ENCODE assay signal across 9 cellular contexts in the genomic region with DNA sequence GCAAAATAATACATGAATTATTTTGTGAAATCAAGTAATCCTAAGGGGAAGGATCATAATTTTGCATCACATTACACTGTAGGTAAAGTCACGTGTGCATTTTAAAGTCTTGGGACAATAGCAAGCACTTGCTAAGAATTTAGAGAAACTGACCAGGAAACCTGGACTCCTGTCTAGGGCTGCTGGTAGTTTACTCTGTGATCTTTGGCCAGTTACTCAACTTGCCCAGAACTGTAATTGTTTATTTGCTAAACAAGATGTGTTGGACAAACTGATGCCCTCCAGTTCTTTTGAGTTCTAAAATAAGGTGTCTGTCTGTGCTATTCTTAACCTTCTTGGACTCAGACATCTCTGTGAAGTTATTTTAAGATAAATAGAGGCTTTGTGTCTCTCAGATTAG.
"Had no signal": no experiment of that assay in that cellular context is flagged by ENCODE, and none has a peak within 500 bp of the region (broad histone marks: within the 10 kb centered on the region; RNA-seq: fewer than 3 reads in every experiment).

No MANE protein-coding gene starts in this region.

- H3K36me3 Mint-ChIP-seq: IgD-negative memory B cell had no signal

- H3K4me1 Mint-ChIP-seq: IgD-negative memory B cell had no signal

- H3K27ac Mint-ChIP-seq: HFFc6, IgD-negative memory B cell had no signal

- H3K4me3 ChIP-seq: HAP-1 had no signal

- H3K9me3 Mint-ChIP-seq: IgD-negative memory B cell had no signal

- H3K4me1 ChIP-seq: HAP-1 had no signal

- DNase-seq: GOT3, H7, HFFc6, KBM-7 had no signal

- H3K9me3 ChIP-seq: HAP-1 had no signal

- ATAC-seq: HCT116 had no signal

- H3K4me2 ChIP-seq: KMS-11 had no signal

- H3K27ac ChIP-seq: KMS-11 had no signal

- H3K9ac ChIP-seq: KMS-11 had no signal

- FAIRE-seq: HTR-8/SVneo had no signal

- H3K4me3 Mint-ChIP-seq: HFFc6, IgD-negative memory B cell had no signal

- H3K36me3 ChIP-seq: HAP-1 had no signal
